ENCODE assay signal across 8 cellular contexts in genomic region chr12:52752516-52752915, GRCh38. TPM values are rescaled to one million over a fixed set of nuclear protein-coding genes. Genes with fewer than 3 reads are reported as not detected.
"Had no signal": no experiment of that assay in that cellular context is flagged by ENCODE, and none has a peak within 500 bp of the region (broad histone marks: within the 10 kb centered on the region; RNA-seq: fewer than 3 reads in every experiment).

No MANE protein-coding gene starts in this region.

- H3K27ac ChIP-seq: HL-60 had no signal

- H3K4me3 ChIP-seq: K562 had no signal

- DNase-seq: IMR-90, KBM-7, KG1 had no signal

RNA-seq across cellular contexts. Expression of gene KRT76, which starts 24.6 kb away (rescaled TPM):
- total RNA-seq: HepG2, HT-29, HT1080, IMR-90, K562 had no signal

RNA-seq across cellular contexts. Expression of gene KRT3, which starts 43.4 kb away (rescaled TPM):
- total RNA-seq: HepG2, HT-29, IMR-90, K562 had no signal

RNA-seq across cellular contexts. Expression of gene KRT77, which starts 49.2 kb away (rescaled TPM):
- total RNA-seq: HepG2, HT-29, HT1080, IMR-90, K562 had no signal
